15 cellular contexts compared by ENCODE assay signal in genomic region chr10:124353896-124354295, GRCh38.
A peak's percentile ranks its signal among the peaks of the same experiment; 100 is the strongest.
DNase-seq lines count a peak whose midpoint lies in the region; ATAC-seq and TF ChIP-seq lines count a peak whose summit lies in the region.
"Had no signal": no experiment of that assay in that cellular context is flagged by ENCODE, and none has a peak within 500 bp of the region (broad histone marks: within the 10 kb centered on the region; RNA-seq: fewer than 3 reads in every experiment).

No MANE protein-coding gene starts in this region.

- no peaks in the 10 kb centered on the region for H3K36me3 Mint-ChIP-seq in activated T-helper 17 cell treated with anti-CD3 and anti-CD28 coated beads, Interleukin-2, amount 50 U/mL, for 72 hours (ENCODE audit: low read depth)
- no peaks in the 10 kb centered on the region for H3K36me3 Mint-ChIP-seq in natural killer cell treated with Interleukin-12 subunit alpha and Interleukin-12 subunit beta and Interleukin-15 and Interleukin-18, amount 100 ng/mL, for 72 hours

- peaks cover 6% of the 10 kb centered on the region for H3K4me1 Mint-ChIP-seq in activated T-helper 17 cell treated with anti-CD3 and anti-CD28 coated beads, Interleukin-2, amount 50 U/mL, for 72 hours
- peaks cover 0 to 10% of the 10 kb centered on the region in 2 donors for H3K4me1 Mint-ChIP-seq in natural killer cell treated with Interleukin-12 subunit alpha and Interleukin-12 subunit beta and Interleukin-15 and Interleukin-18, amount 100 ng/mL, for 72 hours (ENCODE audit: low read depth in 2 of 2)

- no peaks in the 10 kb centered on the region for H4K20me1 ChIP-seq in GM23248 (ENCODE audit: insufficient read depth)

- H3K27me3 Mint-ChIP-seq in activated T-helper 17 cell treated with anti-CD3 and anti-CD28 coated beads, Interleukin-2, amount 50 U/mL, for 72 hours, result peaks cover 12% of the 10 kb centered on the region
- H3K27me3 Mint-ChIP-seq in natural killer cell treated with Interleukin-12 subunit alpha and Interleukin-12 subunit beta and Interleukin-15 and Interleukin-18, amount 100 ng/mL, for 72 hours, result peaks cover 9 to 16% of the 10 kb centered on the region in 2 donors

- TF ChIP-seq POLR2A in GM18505 (IDR thresholded peaks at IDR 0.05; ENCODE audit: borderline replicate concordance, extremely low read depth, insufficient read depth, insufficient read length), result no peak

- intact Hi-C loops in cardiac septum (cut with DNase I), result no loop called here
- intact Hi-C loops in left ventricle myocardium superior (cut with micrococcal nuclease), result no loop called here

- H3K27ac ChIP-seq in GM23248, result no peak overlapping the region
- H3K27ac ChIP-seq: neutrophil had no signal

- peak overlapping the region; percentile 85 for H3K4me3 Mint-ChIP-seq in activated T-helper 17 cell treated with anti-CD3 and anti-CD28 coated beads, Interleukin-2, amount 50 U/mL, for 72 hours
- H3K4me3 Mint-ChIP-seq in natural killer cell treated with Interleukin-12 subunit alpha and Interleukin-12 subunit beta and Interleukin-15 and Interleukin-18, amount 100 ng/mL, for 72 hours, result peak overlapping the region; percentile 75

- no peaks in the 10 kb centered on the region for H3K9me2 ChIP-seq in GM23248 (ENCODE audit: insufficient read depth)

- H3K27ac Mint-ChIP-seq in activated T-helper 17 cell treated with anti-CD3 and anti-CD28 coated beads, Interleukin-2, amount 50 U/mL, for 72 hours, result no peak overlapping the region
- H3K27ac Mint-ChIP-seq in natural killer cell treated with Interleukin-12 subunit alpha and Interleukin-12 subunit beta and Interleukin-15 and Interleukin-18, amount 100 ng/mL, for 72 hours, result peak overlapping the region in 1 of 2 donors; percentile 76

- no peaks in the 10 kb centered on the region for H3K9me3 Mint-ChIP-seq in activated T-helper 17 cell treated with anti-CD3 and anti-CD28 coated beads, Interleukin-2, amount 50 U/mL, for 72 hours
- H3K9me3 Mint-ChIP-seq in natural killer cell treated with Interleukin-12 subunit alpha and Interleukin-12 subunit beta and Interleukin-15 and Interleukin-18, amount 100 ng/mL, for 72 hours, result no peaks in the 10 kb centered on the region

- H3K4me1 ChIP-seq in GM23248 (ENCODE audit: insufficient read depth), result no peaks in the 10 kb centered on the region

- no peak for ATAC-seq in left ventricle myocardium superior
- no peak for ATAC-seq in activated T-helper 17 cell treated with anti-CD3 and anti-CD28 coated beads, Interleukin-2, amount 50 U/mL, for 72 hours (replicated peaks)
- ATAC-seq in natural killer cell treated with Interleukin-12 subunit alpha and Interleukin-12 subunit beta and Interleukin-15 and Interleukin-18, amount 100 ng/mL, for 72 hours, result no peak
- ATAC-seq in GM18505 (IDR thresholded peaks at IDR 0.05; ENCODE audit: unreplicated experiment), result no peak
- no peak for ATAC-seq in HG03280 (IDR thresholded peaks at IDR 0.05; ENCODE audit: unreplicated experiment)

- H3K4me3 ChIP-seq in GM23248, result no peak overlapping the region

- no peak overlapping the region for H3K4me2 ChIP-seq in GM23248 (ENCODE audit: unreplicated experiment)

- WGBS in GM23248 (ENCODE audit: low coverage in 1 of 2, low lambda C conversion rate in 2 of 2, missing lambda C conversion rate in 2 of 2), 2 experiments, result 93 to 96% methylated on average over 11 of the region's 11 CpGs

- no peak overlapping the region for H2AFZ ChIP-seq in GM23248

- no peaks in the 10 kb centered on the region for H3F3A ChIP-seq in GM23248 (ENCODE audit: insufficient read depth)

- H3K9ac ChIP-seq in GM23248, result no peak overlapping the region

- no peaks in the 10 kb centered on the region for H3K9me3 ChIP-seq in GM23248 (ENCODE audit: low read depth)
- H3K9me3 ChIP-seq: neutrophil had no signal

- H3K27me3 ChIP-seq in GM23248 (replicated peaks; ENCODE audit: insufficient read depth), result peaks cover 5% of the 10 kb centered on the region; the same call in 1 of the 2 replicates
- H3K27me3 ChIP-seq: adrenal gland had no signal

- H3K36me3 ChIP-seq in GM23248 (ENCODE audit: low read depth), result no peaks in the 10 kb centered on the region
- H3K36me3 ChIP-seq: adrenal gland, heart left ventricle, neutrophil had no signal

- DNase-seq in cardiac septum (ENCODE audit: low spot score), result peak; percentile 17
- no peak for DNase-seq in left ventricle myocardium superior
- no peak for DNase-seq in natural killer cell treated with Interleukin-12 subunit alpha and Interleukin-12 subunit beta and Interleukin-15 and Interleukin-18, amount 100 ng/mL, for 72 hours (ENCODE audit: low spot score)
- DNase-seq in GM23248, result no peak
- DNase-seq: adrenal gland; caudate nucleus; effector CD4-positive, alpha-beta T cell; GF-D8; heart left ventricle; NCI-H1930; right cardiac atrium had no signal

- H3K79me2 ChIP-seq in GM23248 (ENCODE audit: insufficient read depth), result no peaks in the 10 kb centered on the region

- in situ Hi-C loops in GM23248 (cut with MboI), result no loop called here
